8 cellular contexts compared by ENCODE assay signal in genomic region chr4:92305148-92305877, GRCh38. TPM values are rescaled to one million over a fixed set of nuclear protein-coding genes. Genes with fewer than 3 reads are reported as not detected.
DNase-seq lines count a peak whose midpoint lies in the region; ATAC-seq, FAIRE-seq and TF ChIP-seq lines count a peak whose summit lies in the region.

No MANE protein-coding gene starts in this region.

- no peaks in the 10 kb centered on the region for H3K79me2 ChIP-seq in SK-N-SH (ENCODE audit: insufficient read depth)

- H3K4me3 Mint-ChIP-seq in activated CD8-positive, alpha-beta memory T cell treated with anti-CD3 and anti-CD28 coated beads, Interleukin-2, amount 10 ng/mL, durations not matched to agents 7 days and 5 days: no peak overlapping the region

- CTCF ChIA-PET in AG04450 (lab: Charles Lee): interaction anchor here (1.0 kb wide), 1 partner anchor 30 kb away, joined by 4 read pairs; no protein-coding TSS in a partner anchor
- CTCF ChIA-PET in SK-N-SH (lab: Yijun Ruan, JAX): interaction anchor here (0.6 kb wide), 1 partner anchor 1140 kb away, joined by 3 read pairs; no protein-coding TSS in a partner anchor
- CTCF ChIA-PET in activated CD8-positive, alpha-beta memory T cell treated with anti-CD3 and anti-CD28 coated beads, Interleukin-2, amount 10 ng/mL, durations not matched to agents 7 days and 5 days (lab: Charles Lee): no interaction called here

- no peak overlapping the region for H2AK5ac ChIP-seq in neuronal stem cell (ENCODE audit: low read depth, low read length)

- peaks cover 8% of the 10 kb centered on the region for H3F3A ChIP-seq in SK-N-SH (replicated peaks; ENCODE audit: insufficient read depth)

- H3K4me1 ChIP-seq in SK-N-SH (ENCODE audit: control insufficient read depth in 1 of 2, insufficient read depth in 2 of 2, low read depth in 1 of 2, low read length in 1 of 2) (peaks cover 0 to 24% of the 10 kb centered on the region in 2 experiments; a peak in 2 of 4 replicates), neuronal stem cell (ENCODE audit: control insufficient read depth in 2 of 2, insufficient read depth in 1 of 2, low read depth in 1 of 2, low read length in 2 of 2) (peaks cover 2 to 6% of the 10 kb centered on the region in 2 donors)

- FAIRE-seq in frontal cortex (lab: Jason Lieb, UNC): no peak

- H3K9me2 ChIP-seq in SK-N-SH: no peaks in the 10 kb centered on the region

- POLR2A ChIA-PET in AG04450 (lab: Yijun Ruan, JAX) (interaction anchor here (0.6 kb wide), 1 partner anchor 580 kb away, joined by 4 read pairs; no protein-coding TSS in a partner anchor), SK-N-SH (lab: Yijun Ruan, JAX) (no interaction called here)

- peaks cover 35% of the 10 kb centered on the region for H3K27me3 Mint-ChIP-seq in activated CD8-positive, alpha-beta memory T cell treated with anti-CD3 and anti-CD28 coated beads, Interleukin-2, amount 10 ng/mL, durations not matched to agents 7 days and 5 days

- H2BK12ac ChIP-seq in neuronal stem cell (ENCODE audit: low read length): no peak overlapping the region

- no peak overlapping the region for H2BK5ac ChIP-seq in neuronal stem cell (ENCODE audit: low read length)

- H2AFZ ChIP-seq in SK-N-SH (ENCODE audit: low read depth) (0 out of 2 replicates have a peak overlapping the region, but pooled peaks have one; percentile 69), neuronal stem cell (ENCODE audit: low read length) (peak overlapping the region; percentile 97)

- H3K14ac ChIP-seq in neuronal stem cell (ENCODE audit: low read length): peak overlapping the region; percentile 85

- H3K9me3 ChIP-seq in AG04450 (ENCODE audit: control insufficient read depth, insufficient read depth, low read length) (peaks cover 4% of the 10 kb centered on the region; the same call in 1 of the 2 replicates), SK-N-SH (no peaks in the 10 kb centered on the region), neuronal stem cell (replicated peaks in 1 of 2; ENCODE audit: control insufficient read depth in 2 of 2, insufficient read depth in 1 of 2, low read depth in 1 of 2, low read length in 2 of 2) (no peaks in the 10 kb centered on the region)

- 7% methylated on average over 16 of the region's 68 CpGs for WGBS in SK-N-SH (ENCODE audit: low lambda C conversion rate)
- no CpG with 5 or more reads among the region's 68 CpGs for WGBS in neuronal stem cell (ENCODE audit: extremely low coverage in 2 of 2, insufficient read length in 2 of 2, insufficient replicate concordance in 1 of 2), 2 donors

- H3K27ac ChIP-seq in AG04450 (ENCODE audit: low read depth, low read length): no peak overlapping the region
- H3K27ac ChIP-seq in SK-N-SH (ENCODE audit: low read depth in 2 of 2, low read length in 1 of 2): peak overlapping the region in 1 of 2 experiments; percentile 51; a peak in 1 of 4 replicates
- peak overlapping the region; percentile 73 for H3K27ac ChIP-seq in neuronal stem cell (replicated peaks; ENCODE audit: low read length)

- TF ChIP-seq RAD21 in SK-N-SH (IDR thresholded peaks at IDR 0.05; ENCODE audit: low read length): no peak

- no peaks in the 10 kb centered on the region for H3K9me3 Mint-ChIP-seq in activated CD8-positive, alpha-beta memory T cell treated with anti-CD3 and anti-CD28 coated beads, Interleukin-2, amount 10 ng/mL, durations not matched to agents 7 days and 5 days (ENCODE audit: low read depth)

- no peaks in the 10 kb centered on the region for H4K20me1 ChIP-seq in SK-N-SH (ENCODE audit: insufficient read depth)

- no peak for TF ChIP-seq EP300 in SK-N-SH (IDR thresholded peaks at IDR 0.05; ENCODE audit: borderline replicate concordance in 1 of 2, low read depth in 1 of 2, low read length in 1 of 2)

- no peak overlapping the region for H2BK120ac ChIP-seq in neuronal stem cell (ENCODE audit: low read depth, low read length)

- H3K18ac ChIP-seq in neuronal stem cell (ENCODE audit: low read length): peak overlapping the region; percentile 96

- TF ChIP-seq CTCF in AG04450 (IDR thresholded peaks at IDR 0.05; ENCODE audit: low read depth, low read length) (no peak), SK-N-SH (IDR thresholded peaks at IDR 0.05) (no peak)

- H3K4me2 ChIP-seq in SK-N-SH (peak overlapping the region; percentile 94), neuronal stem cell (ENCODE audit: insufficient read depth, low read length, poor library complexity, severe bottlenecking) (peak overlapping the region; percentile 91)

- H3K79me1 ChIP-seq in neuronal stem cell (ENCODE audit: low read depth, low read length): no peaks in the 10 kb centered on the region

- no peak overlapping the region for H3K27ac Mint-ChIP-seq in activated CD8-positive, alpha-beta memory T cell treated with anti-CD3 and anti-CD28 coated beads, Interleukin-2, amount 10 ng/mL, durations not matched to agents 7 days and 5 days

- no peak overlapping the region for H4K8ac ChIP-seq in neuronal stem cell (ENCODE audit: low read depth, low read length)

- H4K91ac ChIP-seq in neuronal stem cell (ENCODE audit: low read depth, low read length, poor library complexity): no peak overlapping the region

- no peaks in the 10 kb centered on the region for H3K4me1 Mint-ChIP-seq in activated CD8-positive, alpha-beta memory T cell treated with anti-CD3 and anti-CD28 coated beads, Interleukin-2, amount 10 ng/mL, durations not matched to agents 7 days and 5 days

- H3K23ac ChIP-seq in neuronal stem cell (ENCODE audit: low read depth, low read length, poor library complexity): peak overlapping the region; percentile 86

- peak overlapping the region; percentile 77 for H2BK15ac ChIP-seq in neuronal stem cell (ENCODE audit: low read length)

- H3K4me3 ChIP-seq in AG04450 (ENCODE audit: low read depth, low read length) (peak overlapping the region; percentile 51), SK-N-SH (ENCODE audit: low read depth in 2 of 2, low read length in 1 of 2) (peak overlapping the region; percentile 49 to 65), neuronal stem cell (ENCODE audit: low read length in 2 of 2) (peak overlapping the region; percentile 57 to 82)

- H3K27me3 ChIP-seq in AG04450 (ENCODE audit: control insufficient read depth, insufficient read depth, low read length) (peaks cover 45% of the 10 kb centered on the region), SK-N-SH (ENCODE audit: insufficient read depth) (peaks cover 24% of the 10 kb centered on the region), neuronal stem cell (ENCODE audit: control insufficient read depth in 3 of 3, insufficient read depth in 3 of 3, low read depth in 1 of 3, low read length in 3 of 3) (peaks cover 0 to 36% (median 8%) of the 10 kb centered on the region in 3 experiments)

- H3K9ac ChIP-seq in SK-N-SH (no peak overlapping the region), neuronal stem cell (ENCODE audit: low read depth, low read length, poor library complexity) (peak overlapping the region; percentile 87)

- peak; percentile 36 for ATAC-seq in HG03354 (IDR thresholded peaks at IDR 0.05; ENCODE audit: poor library complexity, severe bottlenecking, unreplicated experiment)
- ATAC-seq in activated CD8-positive, alpha-beta memory T cell treated with anti-CD3 and anti-CD28 coated beads, Interleukin-2, amount 10 ng/mL, durations not matched to agents 7 days and 5 days: no peak

- H3K36me3 ChIP-seq in SK-N-SH (replicated peaks in 1 of 2; ENCODE audit: control insufficient read depth in 1 of 2, insufficient read depth in 2 of 2, low read length in 1 of 2): no peaks in the 10 kb centered on the region
- no peaks in the 10 kb centered on the region for H3K36me3 ChIP-seq in neuronal stem cell (replicated peaks in 1 of 2; ENCODE audit: control insufficient read depth in 2 of 2, insufficient read depth in 2 of 2, low read length in 2 of 2)

- no peak overlapping the region for H3K4ac ChIP-seq in neuronal stem cell (ENCODE audit: low read length)

- H3K36me3 Mint-ChIP-seq in activated CD8-positive, alpha-beta memory T cell treated with anti-CD3 and anti-CD28 coated beads, Interleukin-2, amount 10 ng/mL, durations not matched to agents 7 days and 5 days: peaks cover 6% of the 10 kb centered on the region

- DNase-seq in AG04450 (ENCODE audit: low read depth, low spot score) (no peak), SK-N-SH (peak; percentile 85), frontal cortex (ENCODE audit: low spot score in 2 of 2) (peak; percentile 60 to 69), neuronal stem cell (ENCODE audit: low spot score) (peak; percentile 82), RPMI8226 (no peak)
- DNase-seq in activated CD8-positive, alpha-beta memory T cell treated with anti-CD3 and anti-CD28 coated beads, Interleukin-2, amount 10 ng/mL, durations not matched to agents 7 days and 5 days: no peak
- no peak for DNase-seq in NK-92 treated with Interleukin-12 subunit alpha and Interleukin-12 subunit beta, amount 100 ng/mL, for 24 hours (lab: John Stamatoyannopoulos, UW)

TF ChIP-seq in SK-N-SH, 30 proteins besides CTCF, POLR2A, EP300 and RAD21 (continues in another document):
- 0 out of 2 replicates have a peak, but pooled peaks have one; percentile 37 for TF ChIP-seq MXI1 (IDR thresholded peaks at IDR 0.05; ENCODE audit: low read depth, low read length)
- TF ChIP-seq USF2 (IDR thresholded peaks at IDR 0.05; ENCODE audit: borderline replicate concordance, low read depth, low read length): no peak
- no peak for TF ChIP-seq IRF3 (IDR thresholded peaks at IDR 0.05; ENCODE audit: low read depth, low read length)

RNA-seq across cellular contexts. Expression of gene GRID2, which starts 1.5 kb away (rescaled TPM):
- polyA plus RNA-seq in AG04450 (2011; rRNA removed) (not detected in 2 replicates), SK-N-SH (2012; rRNA removed) (0.08 TPM in 1 of 2 replicates, not detected in the other)
- polyA minus RNA-seq in AG04450 (2011; rRNA and poly(A)+ RNA removed): not detected in 2 replicates
- polyA plus RNA-seq in SK-N-SH (2012; cell fraction: cytosol; rRNA removed): 0.01 TPM in 1 of 2 replicates, not detected in the other
- 0.02 TPM in 1 of 2 replicates, not detected in the other for polyA plus RNA-seq in SK-N-SH (2012; cell fraction: nucleus; rRNA removed)
- total RNA-seq in frontal cortex: 33.8 TPM
- polyA plus RNA-seq in neuronal stem cell (2013, experiment 1 of 2): 0.47 TPM
- polyA plus RNA-seq in neuronal stem cell (2013, experiment 2 of 2): 0.43 TPM
- total RNA-seq in activated CD8-positive, alpha-beta memory T cell treated with anti-CD3 and anti-CD28 coated beads, Interleukin-2, amount 10 ng/mL, durations not matched to agents 7 days and 5 days: not detected

Comparison
In these comparisons a context has a peak if more than half of its experiments do, and no peak if none do; other contexts are left out.
1. DNase-seq: peak in SK-N-SH (single experiment), frontal cortex (2 of 2) and neuronal stem cell (single experiment); none in AG04450 (single experiment), activated CD8-positive, alpha-beta memory T cell treated with anti-CD3 and anti-CD28 coated beads, Interleukin-2, amount 10 ng/mL, durations not matched to agents 7 days and 5 days (single experiment), RPMI8226 (single experiment) and NK-92 treated with Interleukin-12 subunit alpha and Interleukin-12 subunit beta, amount 100 ng/mL, for 24 hours (single experiment).
2. RNA of gene GRID2, which starts 1.5 kb away (total RNA-seq): 33.8 TPM in frontal cortex (single experiment); not detected in activated CD8-positive, alpha-beta memory T cell treated with anti-CD3 and anti-CD28 coated beads, Interleukin-2, amount 10 ng/mL, durations not matched to agents 7 days and 5 days; every median in the first group is over 10 times any median in the second.
3. Peak in every context shown above with its lines, with median percentiles within 50 percentile points of each other: H3K4me3 ChIP-seq.